In the genomic region with DNA sequence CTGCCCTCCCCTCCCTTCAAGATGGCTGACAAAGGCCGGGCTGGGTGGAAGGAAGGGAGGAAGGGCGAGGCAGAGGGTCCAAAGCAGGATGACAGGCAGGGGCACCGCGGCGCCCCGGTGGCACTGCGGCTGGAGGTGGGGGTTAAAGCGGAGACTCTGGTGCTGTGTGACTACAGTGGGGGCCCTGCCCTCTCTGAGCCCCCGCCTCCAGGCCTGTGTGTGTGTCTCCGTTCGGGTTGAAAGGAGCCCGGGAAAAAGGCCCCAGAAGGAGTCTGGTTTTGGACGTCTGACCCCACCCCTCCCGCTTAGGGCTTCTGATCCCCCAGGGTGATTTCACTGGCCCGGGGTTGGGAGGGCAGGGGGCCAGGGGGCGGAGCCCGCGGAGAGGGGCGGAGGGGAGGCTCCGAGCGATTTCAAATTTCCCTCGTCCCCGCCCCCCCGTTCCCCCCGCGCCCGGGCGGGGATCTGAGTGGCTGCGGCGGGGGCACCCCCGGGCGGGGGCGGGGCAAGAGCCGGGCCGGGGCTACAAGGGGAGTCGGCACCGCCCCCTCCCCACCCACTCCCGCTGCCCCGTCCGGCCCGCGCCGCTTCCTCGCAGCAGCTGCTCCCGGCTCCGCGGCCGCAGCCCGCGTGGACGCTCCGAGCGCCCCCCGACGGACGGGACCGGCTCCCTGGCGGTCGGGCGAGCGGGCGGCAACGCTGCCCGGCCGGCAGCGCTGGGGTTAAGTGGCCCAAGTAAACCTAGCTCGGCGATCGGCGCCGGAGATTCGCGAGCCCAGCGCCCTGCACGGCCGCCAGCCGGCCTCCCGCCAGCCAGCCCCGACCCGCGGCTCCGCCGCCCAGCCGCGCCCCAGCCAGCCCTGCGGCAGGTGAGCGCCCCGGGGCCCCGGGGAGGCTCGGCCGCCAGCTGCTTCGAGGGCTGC, we compare ENCODE assay signal across 7 cellular contexts. TPM values are rescaled to one million over a fixed set of nuclear protein-coding genes. Genes with fewer than 3 reads are reported as not detected.
DNase-seq lines count a peak whose midpoint lies in the region; ATAC-seq, FAIRE-seq and TF ChIP-seq lines count a peak whose summit lies in the region.

A gene (plus strand): TSS at position 555 of the 923 bp plus-strand sequence. CDS start 17,939 bp downstream, outside the sequence.

- DNase-seq in GM12891 (ENCODE audit: insufficient read length, low spot score) (peak; percentile 90), NCI-H2171 (lab: John Stamatoyannopoulos, UW) (peak; percentile 73), cerebellum (ENCODE audit: low spot score) (peak; percentile 92), left colon (peak; percentile 62 to 80)
- DNase-seq in activated CD4-positive, CD25-positive, alpha-beta regulatory T cell (lab: John Stamatoyannopoulos, UW), result peak; percentile 30 to 45 (median 39)
- peak in 3 of 4 experiments; percentile 45 to 77 (median 51) for DNase-seq in stimulated activated CD4-positive, alpha-beta T cell treated with anti-CD3 and anti-CD28 coated beads, Interleukin-1b, Interleukin-23, amount 100 ng/mL, for 24 hours (ENCODE audit: low read depth in 4 of 4, low spot score in 1 of 4)

- ATAC-seq in HG02798 (IDR thresholded peaks at IDR 0.05; ENCODE audit: poor library complexity, unreplicated experiment), result peak; percentile 74
- peak; percentile 92 for ATAC-seq in left colon

- intact Hi-C loops in left colon (cut with DNase I, micrococcal nuclease), result no loop called here

- peak; percentile 51 for FAIRE-seq in GM12891 (lab: Jason Lieb, UNC)

- no peak for TF ChIP-seq POLR2A in GM12891 (IDR thresholded peaks at IDR 0.05; ENCODE audit: low read depth, low read length)

TF ChIP-seq in GM12891, 5 proteins besides CTCF, POLR2A, EP300 and RAD21:
- no peak for TF ChIP-seq TAF1 (IDR thresholded peaks at IDR 0.05; ENCODE audit: low read depth, low read length)
- no peak for TF ChIP-seq PAX5 (IDR thresholded peaks at IDR 0.05; ENCODE audit: insufficient read depth, low read length, severe bottlenecking)
- TF ChIP-seq POLR2AphosphoS5 (IDR thresholded peaks at IDR 0.05; ENCODE audit: low read depth, low read length), result no peak
- TF ChIP-seq POU2F2 (IDR thresholded peaks at IDR 0.05; ENCODE audit: low read depth, low read length), result no peak
- TF ChIP-seq SPI1 (IDR thresholded peaks at IDR 0.05; ENCODE audit: low read depth, low read length), result no peak

RNA-seq across cellular contexts. Expression of the gene that starts here (rescaled TPM):
- 0.42 TPM for polyA plus RNA-seq in GM12891 (2012; ENCODE audit: low read depth, missing spikeins)
- total RNA-seq in cerebellum (9.3 TPM), left colon (under 1 TPM; 0.78 to 0.85 TPM)

Comparison
In these comparisons a context has a peak if more than half of its experiments do, and no peak if none do; other contexts are left out.
1. Peak in every context shown above with its lines: DNase-seq and ATAC-seq.
2. Peak in DNase-seq and ATAC-seq in left colon; RNA of the gene not detected or under 1 TPM.
3. DNase-seq: peak in every context shown above with its lines; median percentile 92 in cerebellum; 90 in GM12891; 73 in NCI-H2171; 71 in left colon; 51 in stimulated activated CD4-positive, alpha-beta T cell treated with anti-CD3 and anti-CD28 coated beads, Interleukin-1b, Interleukin-23, amount 100 ng/mL, for 24 hours; 39 in activated CD4-positive, CD25-positive, alpha-beta regulatory T cell.